ENCODE assay signal across 8 cellular contexts in genomic region chr6:109308018-109308492, GRCh38.
A peak's percentile ranks its signal among the peaks of the same experiment; 100 is the strongest.
DNase-seq lines count a peak whose midpoint lies in the region; ATAC-seq lines count a peak whose summit lies in the region.

No MANE protein-coding gene starts in this region.

- H3K27ac Mint-ChIP-seq in activated CD4-positive, alpha-beta T cell treated with anti-CD3 and anti-CD28 coated beads, Interleukin-2, amount 10 ng/mL, durations not matched to agents 24 days and 14 days = no peak overlapping the region
- H3K27ac Mint-ChIP-seq in activated T-cell treated with anti-CD3 and anti-CD28 coated beads, Interleukin-2, amount 50 U/mL, for 72 hours = no peak overlapping the region

- H3K4me3 Mint-ChIP-seq in activated CD4-positive, alpha-beta T cell treated with anti-CD3 and anti-CD28 coated beads, Interleukin-2, amount 10 ng/mL, durations not matched to agents 24 days and 14 days = no peak overlapping the region
- H3K4me3 Mint-ChIP-seq in activated T-cell treated with anti-CD3 and anti-CD28 coated beads, Interleukin-2, amount 50 U/mL, for 72 hours = peak overlapping the region in 1 of 2 donors; percentile 9

- H3K4me1 Mint-ChIP-seq in activated CD4-positive, alpha-beta T cell treated with anti-CD3 and anti-CD28 coated beads, Interleukin-2, amount 10 ng/mL, durations not matched to agents 24 days and 14 days = peaks cover 17% of the 10 kb centered on the region
- peaks cover 48% of the 10 kb centered on the region for H3K4me1 Mint-ChIP-seq in activated T-cell treated with anti-CD3 and anti-CD28 coated beads, Interleukin-2, amount 50 U/mL, for 72 hours (ENCODE audit: low read depth)

- peak; percentile 93 for ATAC-seq in activated T-cell treated with anti-CD3 and anti-CD28 coated beads, Interleukin-2, amount 50 U/mL, for 72 hours (replicated peaks in 1 of 2)
- no peak for ATAC-seq in HG03280 (IDR thresholded peaks at IDR 0.05; ENCODE audit: unreplicated experiment)

- no peaks in the 10 kb centered on the region for H3K36me3 Mint-ChIP-seq in activated CD4-positive, alpha-beta T cell treated with anti-CD3 and anti-CD28 coated beads, Interleukin-2, amount 10 ng/mL, durations not matched to agents 24 days and 14 days (ENCODE audit: low read depth)
- H3K36me3 Mint-ChIP-seq in activated T-cell treated with anti-CD3 and anti-CD28 coated beads, Interleukin-2, amount 50 U/mL, for 72 hours (ENCODE audit: insufficient read depth in 2 of 2) = no peaks in the 10 kb centered on the region

- peak; percentile 39 to 50 for DNase-seq in activated CD4-positive, alpha-beta T cell treated with anti-CD3 and anti-CD28 coated beads, Interleukin-2, amount 50 U/mL, for 48 hours
- no peak for DNase-seq in activated CD4-positive, alpha-beta T cell treated with anti-CD3 and anti-CD28 coated beads, Interleukin-2, amount 10 ng/mL, durations not matched to agents 24 days and 14 days
- peak; percentile 68 to 69 for DNase-seq in activated T-cell treated with anti-CD3 and anti-CD28 coated beads, Interleukin-2, amount 50 U/mL, for 72 hours
- DNase-seq in kidney tubule cell (ENCODE audit: low spot score) (peak; percentile 79), stromal cell of bone marrow (ENCODE audit: low read depth) (peak; percentile 97), SW480 (ENCODE audit: low spot score) (no peak), amygdala (lab: John Stamatoyannopoulos, UW) (no peak)

- intact Hi-C loops in activated CD4-positive, alpha-beta T cell treated with anti-CD3 and anti-CD28 coated beads, Interleukin-2, amount 10 ng/mL, durations not matched to agents 24 days and 14 days (cut with micrococcal nuclease) = loop anchor here (2.0 to 10.0 kb wide), 2 partner anchors 75 to 513 kb away; partner anchors contain the start of gene CD164

- no peaks in the 10 kb centered on the region for H3K27me3 Mint-ChIP-seq in activated CD4-positive, alpha-beta T cell treated with anti-CD3 and anti-CD28 coated beads, Interleukin-2, amount 10 ng/mL, durations not matched to agents 24 days and 14 days
- no peaks in the 10 kb centered on the region for H3K27me3 Mint-ChIP-seq in activated T-cell treated with anti-CD3 and anti-CD28 coated beads, Interleukin-2, amount 50 U/mL, for 72 hours (ENCODE audit: low read depth)

- no peaks in the 10 kb centered on the region for H3K9me3 Mint-ChIP-seq in activated CD4-positive, alpha-beta T cell treated with anti-CD3 and anti-CD28 coated beads, Interleukin-2, amount 10 ng/mL, durations not matched to agents 24 days and 14 days
- peaks cover 0 to 7% of the 10 kb centered on the region in 2 donors for H3K9me3 Mint-ChIP-seq in activated T-cell treated with anti-CD3 and anti-CD28 coated beads, Interleukin-2, amount 50 U/mL, for 72 hours

Comparison
In these comparisons a context has a peak if more than half of its experiments do, and no peak if none do; other contexts are left out.
1. DNase-seq: peak in activated CD4-positive, alpha-beta T cell treated with anti-CD3 and anti-CD28 coated beads, Interleukin-2, amount 50 U/mL, for 48 hours (2 of 2), activated T-cell treated with anti-CD3 and anti-CD28 coated beads, Interleukin-2, amount 50 U/mL, for 72 hours (2 of 2), kidney tubule cell (single experiment) and stromal cell of bone marrow (single experiment); none in activated CD4-positive, alpha-beta T cell treated with anti-CD3 and anti-CD28 coated beads, Interleukin-2, amount 10 ng/mL, durations not matched to agents 24 days and 14 days (single experiment), SW480 (single experiment) and amygdala (0 of 56).